ENCODE assay signal across 17 cellular contexts in genomic region chr7:157668884-157669767, GRCh38.
DNase-seq lines count a peak whose midpoint lies in the region; ATAC-seq and TF ChIP-seq lines count a peak whose summit lies in the region.
"Had no signal": no experiment of that assay in that cellular context is flagged by ENCODE, and none has a peak within 500 bp of the region (broad histone marks: within the 10 kb centered on the region; RNA-seq: fewer than 3 reads in every experiment).

No MANE protein-coding gene starts in this region.

- peaks cover 11% of the 10 kb centered on the region; the same call in 1 of the 2 replicates for H3K36me3 ChIP-seq in KOPT-K1 (ENCODE audit: insufficient read depth, low read length)
- H3K36me3 ChIP-seq in lung (ENCODE audit: control insufficient read depth in 2 of 2, insufficient read depth in 2 of 2, low read length in 2 of 2) = no peaks in the 10 kb centered on the region
- H3K36me3 ChIP-seq: heart right ventricle, ovary had no signal

- no peak overlapping the region for H3K27ac Mint-ChIP-seq in activated naive CD8-positive, alpha-beta T cell treated with anti-CD3 and anti-CD28 coated beads, Interleukin-2, amount 10 ng/mL, durations not matched to agents 7 days and 5 days
- no peak overlapping the region for H3K27ac Mint-ChIP-seq in activated naive CD8-positive, alpha-beta T cell treated with anti-CD3 and anti-CD28 coated beads for 36 hours
- H3K27ac Mint-ChIP-seq: activated naive CD4-positive, alpha-beta T cell treated with anti-CD3 and anti-CD28 coated beads, Interleukin-2, amount 10 ng/mL, durations not matched to agents 7 days and 5 days had no signal

- no peak for ATAC-seq in activated naive CD8-positive, alpha-beta T cell treated with anti-CD3 and anti-CD28 coated beads, Interleukin-2, amount 10 ng/mL, durations not matched to agents 7 days and 5 days (ENCODE audit: low read depth)
- ATAC-seq in lung (ENCODE audit: insufficient read depth, low FRiP score) (peak; percentile 16), sciatic nerve (no peak), HG03108 (IDR thresholded peaks at IDR 0.05; ENCODE audit: unreplicated experiment) (no peak)
- ATAC-seq in activated CD4-positive, CD25-positive, alpha-beta regulatory T cell treated with anti-CD3 and anti-CD28 coated beads, Interleukin-2, amount 50 U/mL, for 24 hours = no peak

- no peaks in the 10 kb centered on the region for H3K36me3 Mint-ChIP-seq in activated naive CD8-positive, alpha-beta T cell treated with anti-CD3 and anti-CD28 coated beads, Interleukin-2, amount 10 ng/mL, durations not matched to agents 7 days and 5 days
- H3K36me3 Mint-ChIP-seq in activated naive CD8-positive, alpha-beta T cell treated with anti-CD3 and anti-CD28 coated beads for 36 hours = no peaks in the 10 kb centered on the region
- H3K36me3 Mint-ChIP-seq: activated naive CD4-positive, alpha-beta T cell treated with anti-CD3 and anti-CD28 coated beads, Interleukin-2, amount 10 ng/mL, durations not matched to agents 7 days and 5 days had no signal

- H3K9me3 ChIP-seq in KOPT-K1 (ENCODE audit: insufficient read depth, low read length, poor library complexity, severe bottlenecking) = no peaks in the 10 kb centered on the region
- H3K9me3 ChIP-seq in lung (ENCODE audit: control insufficient read depth in 2 of 2, insufficient read depth in 1 of 2, low read length in 1 of 2) = peaks cover 0 to 3% of the 10 kb centered on the region in 2 donors
- H3K9me3 ChIP-seq: heart right ventricle, ovary had no signal

- no peak overlapping the region for H3K4me3 Mint-ChIP-seq in activated naive CD8-positive, alpha-beta T cell treated with anti-CD3 and anti-CD28 coated beads, Interleukin-2, amount 10 ng/mL, durations not matched to agents 7 days and 5 days
- H3K4me3 Mint-ChIP-seq in activated naive CD8-positive, alpha-beta T cell treated with anti-CD3 and anti-CD28 coated beads for 36 hours = no peak overlapping the region
- H3K4me3 Mint-ChIP-seq: activated naive CD4-positive, alpha-beta T cell treated with anti-CD3 and anti-CD28 coated beads, Interleukin-2, amount 10 ng/mL, durations not matched to agents 7 days and 5 days had no signal

- POLR2A ChIA-PET in activated naive CD8-positive, alpha-beta T cell treated with anti-CD3 and anti-CD28 coated beads, Interleukin-2, amount 10 ng/mL, durations not matched to agents 7 days and 5 days (lab: Charles Lee) = no interaction called here

- no peaks in the 10 kb centered on the region for H3K4me1 ChIP-seq in lung (ENCODE audit: control insufficient read depth in 2 of 2, insufficient read depth in 2 of 2, low read length in 2 of 2)
- H3K4me1 ChIP-seq: heart right ventricle had no signal

- no peaks in the 10 kb centered on the region for H3K9me3 Mint-ChIP-seq in activated naive CD8-positive, alpha-beta T cell treated with anti-CD3 and anti-CD28 coated beads, Interleukin-2, amount 10 ng/mL, durations not matched to agents 7 days and 5 days
- H3K9me3 Mint-ChIP-seq in activated naive CD8-positive, alpha-beta T cell treated with anti-CD3 and anti-CD28 coated beads for 36 hours = no peaks in the 10 kb centered on the region
- H3K9me3 Mint-ChIP-seq: activated naive CD4-positive, alpha-beta T cell treated with anti-CD3 and anti-CD28 coated beads, Interleukin-2, amount 10 ng/mL, durations not matched to agents 7 days and 5 days had no signal

- H3K27me3 Mint-ChIP-seq in activated naive CD8-positive, alpha-beta T cell treated with anti-CD3 and anti-CD28 coated beads, Interleukin-2, amount 10 ng/mL, durations not matched to agents 7 days and 5 days = peaks cover 35% of the 10 kb centered on the region
- H3K27me3 Mint-ChIP-seq in activated naive CD8-positive, alpha-beta T cell treated with anti-CD3 and anti-CD28 coated beads for 36 hours = peaks cover 27% of the 10 kb centered on the region

- H3K27me3 ChIP-seq in lung (ENCODE audit: control insufficient read depth, insufficient read depth) = peaks cover 3% of the 10 kb centered on the region
- H3K27me3 ChIP-seq: ovary had no signal

- intact Hi-C loops in sciatic nerve (cut with DNase I) = no loop called here

- H3K4me1 Mint-ChIP-seq in activated naive CD8-positive, alpha-beta T cell treated with anti-CD3 and anti-CD28 coated beads, Interleukin-2, amount 10 ng/mL, durations not matched to agents 7 days and 5 days = peaks cover 7% of the 10 kb centered on the region
- peaks cover 20% of the 10 kb centered on the region for H3K4me1 Mint-ChIP-seq in activated naive CD8-positive, alpha-beta T cell treated with anti-CD3 and anti-CD28 coated beads for 36 hours

- 72 to 74% methylated on average over 33 of the region's 33 CpGs for WGBS in lung, 2 donors

- DNase-seq in activated naive CD8-positive, alpha-beta T cell treated with anti-CD3 and anti-CD28 coated beads, Interleukin-2, amount 10 ng/mL, durations not matched to agents 7 days and 5 days = peak; percentile 9
- DNase-seq in activated naive CD8-positive, alpha-beta T cell treated with anti-CD3 and anti-CD28 coated beads for 36 hours = no peak
- DNase-seq in lung (ENCODE audit: low spot score) = no peak
- peak; percentile 47 for DNase-seq in sciatic nerve (ENCODE audit: low spot score)
- no peak for DNase-seq in NCI-H1092 (lab: John Stamatoyannopoulos, UW)
- DNase-seq: activated CD4-positive, alpha-beta T cell treated with anti-CD3 and anti-CD28 coated beads for 1 hour; activated naive CD4-positive, alpha-beta T cell treated with anti-CD3 and anti-CD28 coated beads, Interleukin-2, amount 10 ng/mL, durations not matched to agents 7 days and 5 days; heart right ventricle; NCI-H1930; NCI-H748 treated with DMSO at 0.1 percent for 48 hours; OCI-M1; SHP77 had no signal

- no peak overlapping the region for H3K4me3 ChIP-seq in lung
- H3K4me3 ChIP-seq: heart right ventricle, ovary had no signal

- H3K27ac ChIP-seq in KOPT-K1 (ENCODE audit: low read depth, low read length, poor library complexity, severe bottlenecking) (peak overlapping the region; percentile 99), lung (ENCODE audit: low read depth in 1 of 2, low read length in 1 of 2) (no peak overlapping the region)
- H3K27ac ChIP-seq: epithelial cell of prostate, heart right ventricle, ovary had no signal

- TF ChIP-seq CTCF in lung (IDR thresholded peaks at IDR 0.05; ENCODE audit: control extremely low read depth, extremely low read depth) = no peak

Comparison
In these comparisons a context has a peak if more than half of its experiments do, and no peak if none do; other contexts are left out.
1. DNase-seq: peak in activated naive CD8-positive, alpha-beta T cell treated with anti-CD3 and anti-CD28 coated beads, Interleukin-2, amount 10 ng/mL, durations not matched to agents 7 days and 5 days (single experiment) and sciatic nerve (single experiment); none in activated naive CD8-positive, alpha-beta T cell treated with anti-CD3 and anti-CD28 coated beads for 36 hours (single experiment), lung (single experiment) and NCI-H1092 (single experiment).